ENCODE assay signal across 1 cellular context in genomic region chr4:13427599-13428325, GRCh38.
TF ChIP-seq lines count a peak whose summit lies in the region.

No MANE protein-coding gene starts in this region.

TF ChIP-seq in GM23338, 12 proteins besides CTCF, POLR2A, EP300 and RAD21 (continued from another document):
- TF ChIP-seq EZH2phosphoT487 (IDR thresholded peaks at IDR 0.05; ENCODE audit: unreplicated experiment) (no peak), REST (IDR thresholded peaks at IDR 0.05; ENCODE audit: unreplicated experiment) (no peak), NANOG (IDR thresholded peaks at IDR 0.05; ENCODE audit: borderline replicate concordance) (no peak), JUNB (IDR thresholded peaks at IDR 0.05; ENCODE audit: unreplicated experiment) (no peak), EZH2 (IDR thresholded peaks at IDR 0.05; ENCODE audit: low read depth, unreplicated experiment) (no peak), ETS1 (IDR thresholded peaks at IDR 0.05) (no peak), POLR2AphosphoS5 (IDR thresholded peaks at IDR 0.05; ENCODE audit: low read depth) (no peak), CREB1 (CRISPR knock-in tag; IDR thresholded peaks at IDR 0.05; ENCODE audit: low read depth) (no peak)
